ENCODE assay signal across 18 cellular contexts in the genomic region with DNA sequence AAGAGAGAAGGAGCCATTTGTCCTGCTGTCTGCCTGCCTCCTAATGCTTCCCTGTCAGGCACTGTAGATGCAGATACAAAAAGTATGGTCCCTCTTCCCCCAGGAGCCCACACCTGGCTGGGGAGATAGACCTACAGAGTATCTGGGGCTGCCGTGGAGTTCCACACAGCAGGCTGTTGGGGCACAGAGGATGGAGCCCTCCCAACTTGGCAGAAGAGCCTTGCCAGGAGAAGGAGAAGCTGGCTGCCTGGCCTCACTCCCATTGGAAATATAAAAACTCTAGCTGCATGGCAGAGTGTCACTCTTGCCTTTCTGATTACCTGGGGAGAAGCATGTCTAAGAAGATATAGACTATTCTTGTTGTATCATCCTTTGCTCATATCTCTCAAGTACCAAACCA.
A peak's percentile ranks its signal among the peaks of the same experiment; 100 is the strongest.
DNase-seq lines count a peak whose midpoint lies in the region; TF ChIP-seq lines count a peak whose summit lies in the region.
"Had no signal": no experiment of that assay in that cellular context is flagged by ENCODE, and none has a peak within 500 bp of the region (broad histone marks: within the 10 kb centered on the region; RNA-seq: fewer than 3 reads in every experiment).

No MANE protein-coding gene starts in this region.

- H3K4me3 Mint-ChIP-seq in H9 (no peak overlapping the region), Calu3 (ENCODE audit: low read depth, unreplicated experiment) (no peak overlapping the region)
- H3K4me3 Mint-ChIP-seq: CD4-positive, alpha-beta memory T cell; CD4-positive, CD25-positive, alpha-beta regulatory T cell; CD8-positive, alpha-beta memory T cell had no signal

- DNase-seq in G401 (ENCODE audit: low spot score) (peak; percentile 24), H9 (peak; percentile 12), coronary artery (ENCODE audit: low spot score) (peak; percentile 38), Calu3 (no peak)
- no peak for DNase-seq in activated naive CD4-positive, alpha-beta T cell treated with Interleukin-2 at 50 U/mL for 16 hours
- DNase-seq: 8988T; ACHN; BE2C; C1 segment of cervical spinal cord; CD4-positive, alpha-beta memory T cell; CD4-positive, CD25-positive, alpha-beta regulatory T cell; CD8-positive, alpha-beta memory T cell; COR-L47; DMS79 treated with DMSO at 0.1 percent for 48 hours; GDM1 had no signal

- no peak overlapping the region for H2BK12ac ChIP-seq in H9 (ENCODE audit: insufficient read length, low read depth, low read length)

- no peaks in the 10 kb centered on the region for H3K4me1 ChIP-seq in H9 (ENCODE audit: insufficient read depth, low read length)

- H3K4ac ChIP-seq in H9 (ENCODE audit: low read depth, low read length): no peak overlapping the region

- H3K27me3 Mint-ChIP-seq in H9 (ENCODE audit: low read depth): no peaks in the 10 kb centered on the region; the same call in 1 of the 2 replicates
- peaks cover 92% of the 10 kb centered on the region for H3K27me3 Mint-ChIP-seq in Calu3 (ENCODE audit: unreplicated experiment)

- H4K5ac ChIP-seq in H9 (ENCODE audit: insufficient read length, low read depth, low read length): no peak overlapping the region

- no peak overlapping the region for H2BK15ac ChIP-seq in H9 (ENCODE audit: low read depth, low read length)

- H3K27me3 ChIP-seq in H9 (ENCODE audit: insufficient read depth, low read length): no peaks in the 10 kb centered on the region
- H3K27me3 ChIP-seq: BE2C, BLaER1 had no signal

- H3K18ac ChIP-seq in H9 (ENCODE audit: insufficient read length, low read depth, low read length): no peak overlapping the region

- H3K4me2 ChIP-seq in H9 (ENCODE audit: insufficient read depth, insufficient read length, low read length): no peak overlapping the region
- H3K4me2 ChIP-seq: BLaER1 had no signal

- no peaks in the 10 kb centered on the region for H3K79me2 ChIP-seq in H9 (ENCODE audit: insufficient read depth, low read length)

- H3K9me3 ChIP-seq in H9 (ENCODE audit: control insufficient read depth, low read depth, low read length): no peaks in the 10 kb centered on the region
- H3K9me3 ChIP-seq: BE2C, BLaER1 had no signal

- H3K27ac ChIP-seq in H9 (ENCODE audit: insufficient read length, low read depth, low read length) (no peak overlapping the region), coronary artery (no peak overlapping the region)
- H3K27ac ChIP-seq: BLaER1 had no signal

- no peaks in the 10 kb centered on the region for H4K20me1 ChIP-seq in H9 (ENCODE audit: control insufficient read depth, insufficient read depth, insufficient read length)
- H4K20me1 ChIP-seq: BLaER1 had no signal

- no peak overlapping the region for H4K8ac ChIP-seq in H9 (replicated peaks; ENCODE audit: insufficient read length, low read depth, low read length)

- H3K23ac ChIP-seq in H9 (ENCODE audit: insufficient read length, low read depth, low read length): no peak overlapping the region

- CTCF ChIA-PET in Calu3 (lab: Charles Lee): no interaction called here

- in situ Hi-C loops in G401 (cut with HindIII; ENCODE audit: low sequenced_read_pairs): no loop called here

- no peak overlapping the region for H4K91ac ChIP-seq in H9 (ENCODE audit: insufficient read length, low read depth, low read length)

- H3K23me2 ChIP-seq in H9 (ENCODE audit: insufficient read length, low read depth, low read length, poor library complexity, severe bottlenecking): no peaks in the 10 kb centered on the region

- no peaks in the 10 kb centered on the region for H3K36me3 Mint-ChIP-seq in H9 (ENCODE audit: insufficient read depth in 1 of 3, low read depth in 3 of 3)
- no peaks in the 10 kb centered on the region for H3K36me3 Mint-ChIP-seq in Calu3 (ENCODE audit: insufficient read depth, unreplicated experiment)
- H3K36me3 Mint-ChIP-seq: CD14-positive monocyte; CD4-positive, alpha-beta memory T cell; CD4-positive, CD25-positive, alpha-beta regulatory T cell; CD8-positive, alpha-beta memory T cell had no signal

- H3K14ac ChIP-seq in H9 (ENCODE audit: insufficient read depth, low read length): no peak overlapping the region; the same call in 1 of the 2 replicates

- no TSS peak for BruUV-seq in Calu3 (replicated peaks; lab: Mats Ljungman, UMichigan)

- TF ChIP-seq CTCF in H9 (conservative IDR thresholded peaks at IDR 0.05): no peak
- TF ChIP-seq CTCF in coronary artery (IDR thresholded peaks at IDR 0.05): no peak
- no peak for TF ChIP-seq CTCF in Calu3 (IDR thresholded peaks at IDR 0.05; ENCODE audit: unreplicated experiment)

- intact Hi-C loops in Calu3 (cut with micrococcal nuclease; ENCODE audit: unreplicated experiment): no loop called here

- H3K4me1 Mint-ChIP-seq in H9 (peaks cover 3 to 6% of the 10 kb centered on the region in 2 experiments; a peak in 2 of 4 replicates), Calu3 (ENCODE audit: low read depth, unreplicated experiment) (no peaks in the 10 kb centered on the region)
- H3K4me1 Mint-ChIP-seq: CD4-positive, CD25-positive, alpha-beta regulatory T cell; CD8-positive, alpha-beta memory T cell had no signal

- no peak overlapping the region for H2BK120ac ChIP-seq in H9 (ENCODE audit: low read depth, low read length, poor library complexity, severe bottlenecking)

- H3K27ac Mint-ChIP-seq in H9 (no peak overlapping the region), Calu3 (ENCODE audit: unreplicated experiment) (no peak overlapping the region)
- H3K27ac Mint-ChIP-seq: CD4-positive, alpha-beta memory T cell; CD4-positive, CD25-positive, alpha-beta regulatory T cell had no signal

- no peaks in the 10 kb centered on the region for H3K79me1 ChIP-seq in H9 (ENCODE audit: insufficient read depth, low read depth, low read length, poor library complexity, severe bottlenecking)

- H2AFZ ChIP-seq in H9 (ENCODE audit: low read length): no peak overlapping the region

- no peak overlapping the region for H2BK20ac ChIP-seq in H9 (ENCODE audit: low read depth, low read length, poor library complexity, severe bottlenecking)

- no peak overlapping the region for H3K4me3 ChIP-seq in coronary artery
- H3K4me3 ChIP-seq: BLaER1, GM12878 had no signal

- H3K56ac ChIP-seq in H9 (ENCODE audit: insufficient read length, low read depth, low read length): no peak overlapping the region

- no peak overlapping the region for H3T11ph ChIP-seq in H9 (ENCODE audit: low read length)

- no CpG with 5 or more reads among the region's 1 CpG for WGBS in H9 (ENCODE audit: extremely low coverage, insufficient read length, low lambda C conversion rate)

- no peak overlapping the region for H3K9ac ChIP-seq in H9 (ENCODE audit: extremely low read depth, insufficient read length, low read length)
- H3K9ac ChIP-seq: BLaER1 had no signal

- H2AK5ac ChIP-seq in H9 (ENCODE audit: insufficient read length, low read length): no peak overlapping the region

- no peak overlapping the region for H2BK5ac ChIP-seq in H9 (ENCODE audit: insufficient read length, low read length)

- H3K9me3 Mint-ChIP-seq in H9 (no peaks in the 10 kb centered on the region; a peak in 2 of 5 replicates), Calu3 (ENCODE audit: low read depth, unreplicated experiment) (no peaks in the 10 kb centered on the region)
- H3K9me3 Mint-ChIP-seq: CD4-positive, CD25-positive, alpha-beta regulatory T cell; CD8-positive, alpha-beta memory T cell had no signal

Comparison
In these comparisons a context has a peak if more than half of its experiments do, and no peak if none do; other contexts are left out.
1. DNase-seq: peak in G401 (single experiment), H9 (single experiment) and coronary artery (single experiment); none in Calu3 (single experiment) and activated naive CD4-positive, alpha-beta T cell treated with Interleukin-2 at 50 U/mL for 16 hours (single experiment).